In genomic region chr2:226836548-226836885, GRCh38 we compare ENCODE assay signal across 8 cellular contexts. TPM values are rescaled to one million over a fixed set of nuclear protein-coding genes. Genes with fewer than 3 reads are reported as not detected.
DNase-seq lines count a peak whose midpoint lies in the region; ATAC-seq, FAIRE-seq and TF ChIP-seq lines count a peak whose summit lies in the region.

No MANE protein-coding gene starts in this region.

- no peak overlapping the region for H2AFZ ChIP-seq in IMR-90 (replicated peaks; ENCODE audit: low read length, poor library complexity)

- TF ChIP-seq RAD21 in IMR-90 (IDR thresholded peaks at IDR 0.05; ENCODE audit: low read length) = no peak

- peak overlapping the region; percentile 78 for H3K14ac ChIP-seq in IMR-90 (replicated peaks; ENCODE audit: low read depth, low read length)

- intact Hi-C loops in IMR-90 (cut with micrococcal nuclease) = loop anchor here (1.0 to 5.0 kb wide), 3 partner anchors 36 to 149 kb away; no protein-coding TSS in a partner anchor

- H2AK9ac ChIP-seq in IMR-90 (replicated peaks; ENCODE audit: low read depth, low read length, poor library complexity) = no peak overlapping the region

- H4K8ac ChIP-seq in IMR-90 (ENCODE audit: low read depth in 2 of 2, low read length in 2 of 2) = peak overlapping the region; percentile 37 to 80

- FAIRE-seq in frontal cortex (lab: Jason Lieb, UNC) = no peak

- H3K4me3 Mint-ChIP-seq in naive thymus-derived CD8-positive, alpha-beta T cell = peak overlapping the region; percentile 87 to 97 (median 94)

- H4K5ac ChIP-seq in IMR-90 (ENCODE audit: low read depth, low read length) = no peak overlapping the region; the same call in 1 of the 2 replicates

- 0 out of 2 replicates have a peak, but pooled peaks cover 2% of the 10 kb centered on the region for H3K36me3 ChIP-seq in IMR-90 (ENCODE audit: control insufficient read depth, insufficient read depth, low read length)

- peak overlapping the region; percentile 4; the same call in 1 of the 2 replicates for H2BK120ac ChIP-seq in IMR-90 (ENCODE audit: low read depth, low read length)

- TF ChIP-seq CTCF in AG04450 (IDR thresholded peaks at IDR 0.05; ENCODE audit: low read depth, low read length) (no peak), IMR-90 (conservative IDR thresholded peaks at IDR 0.05; ENCODE audit: low read depth, low read length) (no peak)

- TF ChIP-seq POLR2A in IMR-90 (IDR thresholded peaks at IDR 0.05; ENCODE audit: low read depth, low read length) = no peak

- no peak overlapping the region for H2BK20ac ChIP-seq in IMR-90 (ENCODE audit: low read depth, low read length)

- POLR2A ChIA-PET in AG04450 (lab: Yijun Ruan, JAX) (interaction anchor here (1.4 kb wide), 1 partner anchor 55 kb away, joined by 5 read pairs; no protein-coding TSS in a partner anchor), IMR-90 (lab: Charles Lee; ENCODE audit: unreplicated experiment) (interaction anchor here (0.7 kb wide), 1 partner anchor 79 kb away, joined by 3 read pairs; no protein-coding TSS in a partner anchor)
- POLR2A ChIA-PET in naive thymus-derived CD8-positive, alpha-beta T cell (lab: Charles Lee) = interaction anchor here (1.1 to 3.4 kb wide), 7 partner anchors 11 to 117 kb away, joined by 3 to 41 read pairs (median 5); partner anchors contain the start of gene IRS1

- no peak for DNase-seq in AG04450 (ENCODE audit: low read depth, low spot score)
- DNase-seq in IMR-90 = no peak
- DNase-seq in naive thymus-derived CD8-positive, alpha-beta T cell = no peak
- DNase-seq in frontal cortex (ENCODE audit: low spot score in 2 of 2) = no peak
- DNase-seq in ureter (ENCODE audit: low spot score) = no peak

- WGBS in IMR-90 (ENCODE audit: extremely low coverage in 2 of 2, insufficient read length in 1 of 2), 2 experiments = no CpG with 5 or more reads among the region's 6 CpGs

- CTCF ChIA-PET in AG04450 (lab: Charles Lee) = interaction anchor here (0.6 to 1.1 kb wide), 2 partner anchors 144 to 149 kb away, joined by 3 to 4 read pairs; no protein-coding TSS in a partner anchor
- CTCF ChIA-PET in IMR-90 (lab: Yijun Ruan, JAX) = no interaction called here

- no peaks in the 10 kb centered on the region for H4K20me1 ChIP-seq in IMR-90 (ENCODE audit: insufficient read depth, low read length)

- peaks cover 7% of the 10 kb centered on the region for H3K9me3 ChIP-seq in AG04450 (ENCODE audit: control insufficient read depth, insufficient read depth, low read length)
- H3K9me3 ChIP-seq in IMR-90 (ENCODE audit: control insufficient read depth, insufficient read depth, low read length) = no peaks in the 10 kb centered on the region

- peak overlapping the region; percentile 98 to 100 (median 99) for H3K27ac Mint-ChIP-seq in naive thymus-derived CD8-positive, alpha-beta T cell

- H3K4me2 ChIP-seq in IMR-90 (ENCODE audit: low read depth, low read length) = peak overlapping the region; percentile 13

- no peak overlapping the region for H2AK5ac ChIP-seq in IMR-90 (ENCODE audit: low read depth, low read length)

- peak overlapping the region; percentile 80 for H4K91ac ChIP-seq in IMR-90 (ENCODE audit: insufficient read depth, low read depth, low read length)

- H2BK15ac ChIP-seq in IMR-90 (ENCODE audit: low read depth, low read length) = no peak overlapping the region

- H3K18ac ChIP-seq in IMR-90 (ENCODE audit: low read depth, low read length) = 0 out of 2 replicates have a peak overlapping the region, but pooled peaks have one; percentile 0

- H3K9ac ChIP-seq in IMR-90 (ENCODE audit: low read depth, low read length) = peak overlapping the region; percentile 65

- peaks cover 5% of the 10 kb centered on the region; the same call in 1 of the 2 replicates for H3K9me1 ChIP-seq in IMR-90 (ENCODE audit: insufficient read depth, low read length)

- no TSS peak for BruUV-seq in IMR-90 (replicated peaks; lab: Mats Ljungman, UMichigan)

- peak overlapping the region; percentile 86 for H3K56ac ChIP-seq in IMR-90 (ENCODE audit: extremely low read depth, insufficient read depth, low read length)

- H3K9me3 Mint-ChIP-seq in naive thymus-derived CD8-positive, alpha-beta T cell = peaks cover 0 to 3% (median 0%) of the 10 kb centered on the region in 9 donors

- peak overlapping the region; percentile 83 for H2BK5ac ChIP-seq in IMR-90 (ENCODE audit: low read depth, low read length, poor library complexity, severe bottlenecking)

- peak overlapping the region; percentile 85; the same call in 1 of the 2 replicates for H3K4ac ChIP-seq in IMR-90 (ENCODE audit: low read depth, low read length)

- ATAC-seq in GM19351 (IDR thresholded peaks at IDR 0.05; ENCODE audit: unreplicated experiment) (peak; percentile 8), IMR-90 (ENCODE audit: low read depth) (no peak), HG02798 (IDR thresholded peaks at IDR 0.05; ENCODE audit: poor library complexity, unreplicated experiment) (no peak)
- ATAC-seq in naive thymus-derived CD8-positive, alpha-beta T cell = peak; percentile 6 to 8

- H3K23ac ChIP-seq in IMR-90 (ENCODE audit: low read depth, low read length) = peak overlapping the region; percentile 77; the same call in 1 of the 2 replicates

- in situ Hi-C loops in IMR-90 (cut with MboI; ENCODE audit: low sequenced_read_pairs) = no loop called here

- H3K27ac ChIP-seq in AG04450 (ENCODE audit: low read depth, low read length) (peak overlapping the region; percentile 96), IMR-90 (ENCODE audit: insufficient read depth, low read length) (peak overlapping the region; percentile 71), cingulate gyrus (ENCODE audit: low read depth, low read length) (peak overlapping the region; percentile 86)

- H3K4me1 Mint-ChIP-seq in naive thymus-derived CD8-positive, alpha-beta T cell = peaks cover 25 to 68% (median 54%) of the 10 kb centered on the region in 4 donors

- H3K27me3 ChIP-seq in AG04450 (ENCODE audit: control insufficient read depth, insufficient read depth, low read length) = no peaks in the 10 kb centered on the region
- H3K27me3 ChIP-seq in IMR-90 (ENCODE audit: control insufficient read depth, insufficient read depth, low read length) = no peaks in the 10 kb centered on the region

- no peaks in the 10 kb centered on the region for H3K27me3 Mint-ChIP-seq in naive thymus-derived CD8-positive, alpha-beta T cell

- H3K79me1 ChIP-seq in IMR-90 (ENCODE audit: low read depth in 1 of 2, low read length in 2 of 2) = peaks cover 24 to 38% of the 10 kb centered on the region in 2 experiments

- H3K4me1 ChIP-seq in IMR-90 (ENCODE audit: control insufficient read depth, insufficient read depth, low read length) = peaks cover 2% of the 10 kb centered on the region; the same call in 1 of the 2 replicates

- dilution Hi-C loops in IMR-90 (cut with HindIII; ENCODE audit: low sequenced_read_pairs, unreplicated experiment) = no loop called here

- H3K4me3 ChIP-seq in AG04450 (ENCODE audit: low read depth, low read length) = peak overlapping the region; percentile 77
- H3K4me3 ChIP-seq in IMR-90 (ENCODE audit: insufficient read depth, low read depth, low read length) = peak overlapping the region; percentile 55

- peaks cover 0 to 6% (median 2%) of the 10 kb centered on the region in 3 donors for H3K36me3 Mint-ChIP-seq in naive thymus-derived CD8-positive, alpha-beta T cell

TF ChIP-seq in IMR-90, 13 proteins besides CTCF, POLR2A, EP300 and RAD21:
- TF ChIP-seq BHLHE40 (IDR thresholded peaks at IDR 0.05; ENCODE audit: low read depth, low read length) (no peak), MAFK (IDR thresholded peaks at IDR 0.05; ENCODE audit: low read depth, low read length) (peak; percentile 70)

RNA-seq across cellular contexts. Expression of gene RHBDD1, which starts 0.7 kb away (rescaled TPM):
- 39.4 and 48.7 TPM in 2 replicates for polyA plus RNA-seq in AG04450 (2011; rRNA removed)
- 49.6 and 75.9 TPM in 2 replicates for polyA minus RNA-seq in AG04450 (2011; rRNA and poly(A)+ RNA removed)
- 11.9 and 14.0 TPM in 2 replicates for total RNA-seq in IMR-90 (2012; rRNA removed)
- 9.3 and 9.7 TPM in 2 replicates for polyA plus RNA-seq in IMR-90 (2012; rRNA removed)
- 4.0 and 4.1 TPM in 2 replicates for polyA plus RNA-seq in IMR-90 (2012; cell fraction: cytosol; rRNA removed)
- polyA plus RNA-seq in IMR-90 (2012; cell fraction: nucleus; rRNA removed; ENCODE audit: low replicate concordance) = 3.8 and 8.8 TPM in 2 replicates
- total RNA-seq in naive thymus-derived CD8-positive, alpha-beta T cell = 10 to 100 TPM; 53.5 to 55.6 TPM
- polyA plus RNA-seq in naive thymus-derived CD8-positive, alpha-beta T cell = 10 to 100 TPM; 13.7 to 20.4 (median 14.8) TPM
- 24.1 TPM for total RNA-seq in frontal cortex
- total RNA-seq in ureter = 78.5 TPM

RNA-seq across cellular contexts. Expression of gene IRS1, which starts 36.9 kb away (rescaled TPM):
- polyA plus RNA-seq in AG04450 (2011; rRNA removed) (32.9 and 36.6 TPM in 2 replicates), IMR-90 (2012; rRNA removed) (37.1 and 44.5 TPM in 2 replicates)
- polyA minus RNA-seq in AG04450 (2011; rRNA and poly(A)+ RNA removed) = 68.0 and 68.9 TPM in 2 replicates
- total RNA-seq in IMR-90 (2012; rRNA removed) (21.1 and 29.4 TPM in 2 replicates), frontal cortex (11.8 TPM), ureter (40.0 TPM)
- polyA plus RNA-seq in IMR-90 (2012; cell fraction: cytosol; rRNA removed) = 15.4 and 40.6 TPM in 2 replicates
- 20.3 and 39.6 TPM in 2 replicates for polyA plus RNA-seq in IMR-90 (2012; cell fraction: nucleus; rRNA removed; ENCODE audit: low replicate concordance)
- total RNA-seq in naive thymus-derived CD8-positive, alpha-beta T cell = 10 to 100 TPM; 11.4 to 14.0 TPM
- under 1 TPM; 0.51 to 0.84 (median 0.64) TPM for polyA plus RNA-seq in naive thymus-derived CD8-positive, alpha-beta T cell

Comparison
In these comparisons a context has a peak if more than half of its experiments do, and no peak if none do; other contexts are left out.
1. ATAC-seq: peak in GM19351 (single experiment) and naive thymus-derived CD8-positive, alpha-beta T cell (2 of 2); none in IMR-90 (single experiment) and HG02798 (single experiment).
2. Peak in every context shown above with its lines, with median percentiles within 50 percentile points of each other: H3K27ac ChIP-seq.